Comparison of ENCODE assay signal across 25 cellular contexts in genomic region chr9:2599896-2600295, GRCh38.
"Had no signal": no experiment of that assay in that cellular context is flagged by ENCODE, and none has a peak within 500 bp of the region (broad histone marks: within the 10 kb centered on the region; RNA-seq: fewer than 3 reads in every experiment).

No MANE protein-coding gene starts in this region.

- DNase-seq: activated CD4-positive, alpha-beta memory T cell treated with anti-CD3 and anti-CD28 coated beads, Interleukin-2, amount 10 ng/mL, durations not matched to agents 7 days and 5 days; activated CD4-positive, alpha-beta T cell treated with anti-CD3 and anti-CD28 coated beads for 36 hours; activated CD4-positive, alpha-beta T cell treated with anti-CD3 and anti-CD28 coated beads, Interleukin-2, amount 50 U/mL, for 1 hour; activated CD8-positive, alpha-beta memory T cell treated with anti-CD3 and anti-CD28 coated beads, Interleukin-2, amount 50 U/mL, for 4 hours; activated naive CD4-positive, alpha-beta T cell treated with anti-CD3 and anti-CD28 coated beads, Interleukin-2, amount 50 U/mL, for 16 hours; activated naive CD8-positive, alpha-beta T cell treated with anti-CD3 and anti-CD28 coated beads, Interleukin-2, amount 10 ng/mL, durations not matched to agents 7 days and 5 days; activated T-cell treated with anti-CD3 and anti-CD28 coated beads, Interleukin-2, amount 50 U/mL, for 72 hours; amniotic stem cell; brain microvascular endothelial cell; MM.1S; NCI-H1105; NCI-H1436; NCI-H1694 treated with DMSO at 0.1 percent for 48 hours; NCI-H2029 treated with DMSO at 0.1 percent for 48 hours; NCI-H446; NCI-H524; Peyer's patch; Right ventricle myocardium superior; SJCRH30; SK-N-SH; T-helper 1 cell; WERI-Rb-1 had no signal

- H3K4me1 ChIP-seq: ascending aorta, Peyer's patch had no signal

- H3K9me3 ChIP-seq: ascending aorta, Peyer's patch, SJCRH30, SK-N-SH had no signal

- H3K27ac Mint-ChIP-seq: activated CD4-positive, alpha-beta memory T cell treated with anti-CD3 and anti-CD28 coated beads, Interleukin-2, amount 10 ng/mL, durations not matched to agents 7 days and 5 days; activated CD4-positive, alpha-beta T cell treated with anti-CD3 and anti-CD28 coated beads for 36 hours; activated naive CD8-positive, alpha-beta T cell treated with anti-CD3 and anti-CD28 coated beads, Interleukin-2, amount 10 ng/mL, durations not matched to agents 7 days and 5 days; activated T-cell treated with anti-CD3 and anti-CD28 coated beads, Interleukin-2, amount 50 U/mL, for 72 hours had no signal

- H3K36me3 Mint-ChIP-seq: activated naive CD8-positive, alpha-beta T cell treated with anti-CD3 and anti-CD28 coated beads, Interleukin-2, amount 10 ng/mL, durations not matched to agents 7 days and 5 days had no signal

- H3K4me3 Mint-ChIP-seq: activated CD4-positive, alpha-beta memory T cell treated with anti-CD3 and anti-CD28 coated beads, Interleukin-2, amount 10 ng/mL, durations not matched to agents 7 days and 5 days; activated CD4-positive, alpha-beta T cell treated with anti-CD3 and anti-CD28 coated beads for 36 hours; activated naive CD8-positive, alpha-beta T cell treated with anti-CD3 and anti-CD28 coated beads, Interleukin-2, amount 10 ng/mL, durations not matched to agents 7 days and 5 days; activated T-cell treated with anti-CD3 and anti-CD28 coated beads, Interleukin-2, amount 50 U/mL, for 72 hours had no signal

- H3K4me1 Mint-ChIP-seq: activated CD4-positive, alpha-beta memory T cell treated with anti-CD3 and anti-CD28 coated beads, Interleukin-2, amount 10 ng/mL, durations not matched to agents 7 days and 5 days; activated CD4-positive, alpha-beta T cell treated with anti-CD3 and anti-CD28 coated beads for 36 hours; activated naive CD8-positive, alpha-beta T cell treated with anti-CD3 and anti-CD28 coated beads, Interleukin-2, amount 10 ng/mL, durations not matched to agents 7 days and 5 days had no signal

- H3K27ac ChIP-seq: ascending aorta, brain microvascular endothelial cell, cardiac muscle cell, Peyer's patch, RWPE1, SJCRH30, WERI-Rb-1 had no signal

- H3K36me3 ChIP-seq: ascending aorta, brain microvascular endothelial cell, cardiac muscle cell, Peyer's patch, SJCRH30, WERI-Rb-1 had no signal

- H3K9me3 Mint-ChIP-seq: activated CD4-positive, alpha-beta memory T cell treated with anti-CD3 and anti-CD28 coated beads, Interleukin-2, amount 10 ng/mL, durations not matched to agents 7 days and 5 days; activated naive CD8-positive, alpha-beta T cell treated with anti-CD3 and anti-CD28 coated beads, Interleukin-2, amount 10 ng/mL, durations not matched to agents 7 days and 5 days; activated T-cell treated with anti-CD3 and anti-CD28 coated beads, Interleukin-2, amount 50 U/mL, for 72 hours had no signal

- H3K27me3 ChIP-seq: ascending aorta, brain microvascular endothelial cell, cardiac muscle cell, Peyer's patch, SJCRH30 had no signal

- H3K4me3 ChIP-seq: ascending aorta, cardiac muscle cell, Peyer's patch, SJCRH30 had no signal

- ATAC-seq: activated CD4-positive, alpha-beta T cell treated with anti-CD3 and anti-CD28 coated beads for 36 hours; activated T-cell treated with anti-CD3 and anti-CD28 coated beads, Interleukin-2, amount 50 U/mL, for 72 hours had no signal
